Comparison of ENCODE assay signal across 22 cellular contexts in the genomic region with DNA sequence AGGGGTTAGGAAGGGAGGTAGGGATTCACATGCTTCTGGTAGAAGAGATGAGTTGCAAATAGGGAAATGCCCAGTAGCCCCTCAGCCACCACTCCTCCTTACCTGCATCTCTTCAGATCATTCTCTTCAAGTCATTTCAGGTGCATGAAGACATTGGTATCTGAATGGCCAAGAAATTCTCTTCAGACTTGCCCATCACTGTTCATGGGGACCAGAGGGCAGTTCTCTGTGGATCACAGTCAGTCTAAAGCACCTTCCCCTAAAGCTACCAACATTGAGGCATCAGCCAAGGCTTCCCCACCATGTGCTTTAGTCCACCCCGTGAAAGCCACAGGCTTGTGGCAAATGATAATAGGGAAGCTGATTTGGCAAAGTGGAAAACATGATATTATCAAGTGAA.
"Had no signal": no experiment of that assay in that cellular context is flagged by ENCODE, and none has a peak within 500 bp of the region (broad histone marks: within the 10 kb centered on the region; RNA-seq: fewer than 3 reads in every experiment).

No MANE protein-coding gene starts in this region.

- H3K27ac Mint-ChIP-seq: IgD-negative memory B cell had no signal

- H3K4me3 Mint-ChIP-seq: IgD-negative memory B cell had no signal

- H3K9me3 ChIP-seq: SK-N-SH had no signal

- DNase-seq: Kasumi-1, MM.1S, NCI-H1092 treated with DMSO at 0.1 percent for 48 hours, NCI-H1436, NCI-H187, NCI-H2029, NCI-H2081 treated with DMSO at 0.1 percent for 48 hours, NCI-H2171, NCI-H226, NCI-H446, NCI-H510A, NCI-H524 treated with DMSO at 0.1 percent for 48 hours, NCI-H69, NCI-H774, PC-3, SHP77, SK-N-SH had no signal

- H3K27ac ChIP-seq: KMS-11, RWPE1 had no signal

- ATAC-seq: K562, Panc1, PC-3 had no signal

- H3K36me3 Mint-ChIP-seq: IgD-negative memory B cell had no signal

- H3K4me3 ChIP-seq: K562 had no signal

- FAIRE-seq: K562 had no signal
